Comparison of ENCODE assay signal across 9 cellular contexts in genomic region chr19:48490980-48491792, GRCh38. TPM values are rescaled to one million over a fixed set of nuclear protein-coding genes. Genes with fewer than 3 reads are reported as not detected.
DNase-seq lines count a peak whose midpoint lies in the region; ATAC-seq, FAIRE-seq and TF ChIP-seq lines count a peak whose summit lies in the region.
"Had no signal": no experiment of that assay in that cellular context is flagged by ENCODE, and none has a peak within 500 bp of the region (broad histone marks: within the 10 kb centered on the region; RNA-seq: fewer than 3 reads in every experiment).

No MANE protein-coding gene starts in this region.

- peak; percentile 57 for FAIRE-seq in GM19239 (lab: Jason Lieb, UNC)
- FAIRE-seq: islet of Langerhans had no signal

- peaks cover 70% of the 10 kb centered on the region for H3K4me1 ChIP-seq in suprapubic skin

- no peak overlapping the region for H3K27ac ChIP-seq in suprapubic skin

- TF ChIP-seq CTCF in suprapubic skin (IDR thresholded peaks at IDR 0.05): no peak

- TF ChIP-seq POLR2A in suprapubic skin (IDR thresholded peaks at IDR 0.05) (no peak), GM18505 (IDR thresholded peaks at IDR 0.05; ENCODE audit: borderline replicate concordance, extremely low read depth, insufficient read depth, insufficient read length) (no peak)

- H3K9me3 ChIP-seq in suprapubic skin: no peaks in the 10 kb centered on the region

- WGBS in suprapubic skin: 11% methylated on average over 42 of the region's 50 CpGs

- H3K36me3 ChIP-seq in suprapubic skin: no peaks in the 10 kb centered on the region

- peak overlapping the region; percentile 30 for H3K4me3 ChIP-seq in iPS-11a (ENCODE audit: low read depth, low read length)
- H3K4me3 ChIP-seq in suprapubic skin: peak overlapping the region; percentile 8

- no peak for TF ChIP-seq EP300 in suprapubic skin (IDR thresholded peaks at IDR 0.05)

- no peak for ATAC-seq in GM18505 (IDR thresholded peaks at IDR 0.05; ENCODE audit: unreplicated experiment)

- H3K27me3 ChIP-seq in suprapubic skin: no peaks in the 10 kb centered on the region

- DNase-seq in GM19239 (ENCODE audit: insufficient read length, low spot score) (peak; percentile 91), NCI-H510A (lab: John Stamatoyannopoulos, UW) (peak; percentile 47), suprapubic skin (ENCODE audit: low spot score in 2 of 2) (no peak), SHP77 treated with DMSO at 0.1 percent for 48 hours (lab: John Stamatoyannopoulos, UW) (no peak), LoVo (ENCODE audit: low spot score) (no peak)
- DNase-seq in activated T-cell treated with anti-CD3 and anti-CD28 coated beads, Interleukin-2, amount 50 U/mL, for 48 hours: peak; percentile 69 to 76

RNA-seq across cellular contexts. Expression of gene LMTK3, which starts 20.4 kb away (rescaled TPM):
- total RNA-seq in suprapubic skin: 1 to 10 TPM; 1.3 to 3.5 (median 1.6) TPM

RNA-seq across cellular contexts. Expression of gene CYTH2, which starts 22.0 kb away (rescaled TPM):
- total RNA-seq in suprapubic skin: 10 to 100 TPM; 54.9 to 86.5 (median 63.2) TPM

RNA-seq across cellular contexts. Expression of gene KCNJ14, which starts 35.8 kb away (rescaled TPM):
- 1 to 10 TPM; 4.2 to 4.7 (median 4.6) TPM for total RNA-seq in suprapubic skin

RNA-seq across cellular contexts. Expression of gene GRWD1, which starts 45.4 kb away (rescaled TPM):
- total RNA-seq in suprapubic skin: 10 to 100 TPM; 24.5 to 53.4 (median 40.1) TPM

Comparison
In these comparisons a context has a peak if more than half of its experiments do, and no peak if none do; other contexts are left out.
1. DNase-seq: peak in GM19239 (single experiment), NCI-H510A (single experiment) and activated T-cell treated with anti-CD3 and anti-CD28 coated beads, Interleukin-2, amount 50 U/mL, for 48 hours (2 of 2); none in suprapubic skin (0 of 2), SHP77 treated with DMSO at 0.1 percent for 48 hours (single experiment) and LoVo (single experiment).